ENCODE assay signal across 17 cellular contexts in genomic region chr15:38487383-38487782, GRCh38. TPM values are rescaled to one million over a fixed set of nuclear protein-coding genes. Genes with fewer than 3 reads are reported as not detected.
DNase-seq lines count a peak whose midpoint lies in the region; ATAC-seq and TF ChIP-seq lines count a peak whose summit lies in the region.
"Had no signal": no experiment of that assay in that cellular context is flagged by ENCODE, and none has a peak within 500 bp of the region (broad histone marks: within the 10 kb centered on the region; RNA-seq: fewer than 3 reads in every experiment).

No MANE protein-coding gene starts in this region.

- H3K36me3 Mint-ChIP-seq in activated T-cell treated with anti-CD3 and anti-CD28 coated beads, Interleukin-2, amount 50 U/mL, for 24 hours (ENCODE audit: low read depth), result peaks cover 87% of the 10 kb centered on the region
- peaks cover 9% of the 10 kb centered on the region for H3K36me3 Mint-ChIP-seq in HFFc6 (ENCODE audit: low read depth)
- H3K36me3 Mint-ChIP-seq in activated naive CD8-positive, alpha-beta T cell treated with anti-CD3 and anti-CD28 coated beads, Interleukin-2, amount 10 ng/mL, durations not matched to agents 7 days and 5 days, result peaks cover 25% of the 10 kb centered on the region
- peaks cover 16% of the 10 kb centered on the region for H3K36me3 Mint-ChIP-seq in natural killer cell

- H3K4me1 Mint-ChIP-seq in activated T-cell treated with anti-CD3 and anti-CD28 coated beads, Interleukin-2, amount 50 U/mL, for 24 hours (ENCODE audit: low read depth), result peaks cover 68% of the 10 kb centered on the region
- H3K4me1 Mint-ChIP-seq in HFFc6 (ENCODE audit: low read depth) (peaks cover 45% of the 10 kb centered on the region), natural killer cell (peaks cover 10 to 17% of the 10 kb centered on the region in 2 donors)
- peaks cover 23% of the 10 kb centered on the region for H3K4me1 Mint-ChIP-seq in activated naive CD8-positive, alpha-beta T cell treated with anti-CD3 and anti-CD28 coated beads, Interleukin-2, amount 10 ng/mL, durations not matched to agents 7 days and 5 days
- H3K4me1 Mint-ChIP-seq: stimulated activated memory B cell treated with anti-CD40 and anti-IgM and Interleukin-4, amounts not matched to agents 10 μg/mL and 1 μg/mL and 100 μg/mL, for 72 hours had no signal

- no peaks in the 10 kb centered on the region for H3K27me3 Mint-ChIP-seq in activated T-cell treated with anti-CD3 and anti-CD28 coated beads, Interleukin-2, amount 50 U/mL, for 24 hours
- H3K27me3 Mint-ChIP-seq in HFFc6 (ENCODE audit: insufficient read depth), result no peaks in the 10 kb centered on the region
- H3K27me3 Mint-ChIP-seq in activated naive CD8-positive, alpha-beta T cell treated with anti-CD3 and anti-CD28 coated beads, Interleukin-2, amount 10 ng/mL, durations not matched to agents 7 days and 5 days, result no peaks in the 10 kb centered on the region
- no peaks in the 10 kb centered on the region for H3K27me3 Mint-ChIP-seq in natural killer cell (ENCODE audit: low read depth in 2 of 2)
- H3K27me3 Mint-ChIP-seq: stimulated activated memory B cell treated with anti-CD40 and anti-IgM and Interleukin-4, amounts not matched to agents 10 μg/mL and 1 μg/mL and 100 μg/mL, for 72 hours had no signal

- intact Hi-C loops in natural killer cell (cut with micrococcal nuclease) (no loop called here), left colon (cut with DNase I, micrococcal nuclease) (no loop called here)

- POLR2A ChIA-PET in activated naive CD8-positive, alpha-beta T cell treated with anti-CD3 and anti-CD28 coated beads, Interleukin-2, amount 10 ng/mL, durations not matched to agents 7 days and 5 days (lab: Charles Lee), result interaction anchor here (0.5 kb wide), 1 partner anchor 56 kb away, joined by 3 read pairs; no protein-coding TSS in a partner anchor

- no peak for DNase-seq in activated T-cell treated with anti-CD3 and anti-CD28 coated beads, Interleukin-2, amount 50 U/mL, for 24 hours
- DNase-seq in activated T-cell treated with anti-CD3 and anti-CD28 coated beads, Interleukin-2, amount 50 U/mL, for 48 hours, result no peak
- no peak for DNase-seq in HFFc6
- no peak for DNase-seq in activated naive CD8-positive, alpha-beta T cell treated with anti-CD3 and anti-CD28 coated beads, Interleukin-2, amount 10 ng/mL, durations not matched to agents 7 days and 5 days
- DNase-seq in natural killer cell, result no peak
- DNase-seq in left colon, result no peak
- DNase-seq: activated CD4-positive, CD25-positive, alpha-beta regulatory T cell treated with anti-CD3 and anti-CD28 coated beads, Interleukin-2, amount 50 U/mL, for 72 hours; cortex of kidney; DMS 273 treated with DMSO at 0.1 percent for 48 hours; lower lobe of right lung; NCI-H187; NCI-H2227 treated with DMSO at 0.1 percent for 48 hours; NCI-H748 treated with DMSO at 0.1 percent for 48 hours; stimulated activated CD4-positive, alpha-beta T cell treated with anti-CD3 and anti-CD28 coated beads, Interleukin-1b, Interleukin-23, amount 100 ng/mL, for 48 hours had no signal

- no peak for ATAC-seq in activated naive CD8-positive, alpha-beta T cell treated with anti-CD3 and anti-CD28 coated beads, Interleukin-2, amount 10 ng/mL, durations not matched to agents 7 days and 5 days (ENCODE audit: low read depth)
- ATAC-seq in natural killer cell, result no peak
- ATAC-seq in left colon, result no peak
- no peak for ATAC-seq in GM21619 (IDR thresholded peaks at IDR 0.05; ENCODE audit: unreplicated experiment)
- ATAC-seq in HG03521 (IDR thresholded peaks at IDR 0.05; ENCODE audit: unreplicated experiment), result no peak
- ATAC-seq: lower lobe of right lung; stimulated activated memory B cell treated with anti-CD40 and anti-IgM and Interleukin-4, amounts not matched to agents 10 μg/mL and 1 μg/mL and 100 μg/mL, for 72 hours had no signal

- no peaks in the 10 kb centered on the region for H3K9me3 Mint-ChIP-seq in activated T-cell treated with anti-CD3 and anti-CD28 coated beads, Interleukin-2, amount 50 U/mL, for 24 hours
- no peaks in the 10 kb centered on the region for H3K9me3 Mint-ChIP-seq in HFFc6
- no peaks in the 10 kb centered on the region for H3K9me3 Mint-ChIP-seq in activated naive CD8-positive, alpha-beta T cell treated with anti-CD3 and anti-CD28 coated beads, Interleukin-2, amount 10 ng/mL, durations not matched to agents 7 days and 5 days
- no peaks in the 10 kb centered on the region for H3K9me3 Mint-ChIP-seq in natural killer cell
- H3K9me3 Mint-ChIP-seq: stimulated activated memory B cell treated with anti-CD40 and anti-IgM and Interleukin-4, amounts not matched to agents 10 μg/mL and 1 μg/mL and 100 μg/mL, for 72 hours had no signal

- H3K27ac Mint-ChIP-seq in activated T-cell treated with anti-CD3 and anti-CD28 coated beads, Interleukin-2, amount 50 U/mL, for 24 hours, result peak overlapping the region; percentile 92
- H3K27ac Mint-ChIP-seq in HFFc6, result 0 out of 2 replicates have a peak overlapping the region, but pooled peaks have one; percentile 1
- peak overlapping the region; percentile 78 for H3K27ac Mint-ChIP-seq in activated naive CD8-positive, alpha-beta T cell treated with anti-CD3 and anti-CD28 coated beads, Interleukin-2, amount 10 ng/mL, durations not matched to agents 7 days and 5 days
- H3K27ac Mint-ChIP-seq in natural killer cell, result peak overlapping the region; percentile 20 to 47
- H3K27ac Mint-ChIP-seq: stimulated activated memory B cell treated with anti-CD40 and anti-IgM and Interleukin-4, amounts not matched to agents 10 μg/mL and 1 μg/mL and 100 μg/mL, for 72 hours had no signal

- no peak overlapping the region for H3K4me3 Mint-ChIP-seq in activated T-cell treated with anti-CD3 and anti-CD28 coated beads, Interleukin-2, amount 50 U/mL, for 24 hours
- H3K4me3 Mint-ChIP-seq in HFFc6, result no peak overlapping the region
- H3K4me3 Mint-ChIP-seq in activated naive CD8-positive, alpha-beta T cell treated with anti-CD3 and anti-CD28 coated beads, Interleukin-2, amount 10 ng/mL, durations not matched to agents 7 days and 5 days, result no peak overlapping the region
- no peak overlapping the region for H3K4me3 Mint-ChIP-seq in natural killer cell
- H3K4me3 Mint-ChIP-seq: stimulated activated memory B cell treated with anti-CD40 and anti-IgM and Interleukin-4, amounts not matched to agents 10 μg/mL and 1 μg/mL and 100 μg/mL, for 72 hours had no signal

- TF ChIP-seq CTCF in HFFc6 (IDR thresholded peaks at IDR 0.05), result no peak
- TF ChIP-seq CTCF in natural killer cell (IDR thresholded peaks at IDR 0.05), result no peak

RNA-seq across cellular contexts. Expression of gene FAM98B, which starts 33.5 kb away (rescaled TPM):
- 10 to 100 TPM; 30.8 to 44.9 (median 40.1) TPM for total RNA-seq in HFFc6 (2021; fragmentation: NEBNext Ultra II Directional; extraction: Animal tissue kit (Norgen Biotek cat#: 25700))
- 10 to 100 TPM; 24.1 to 34.6 TPM for total RNA-seq in activated naive CD8-positive, alpha-beta T cell treated with anti-CD3 and anti-CD28 coated beads, Interleukin-2, amount 10 ng/mL, durations not matched to agents 7 days and 5 days
- 10 to 100 TPM; 27.5 to 34.0 (median 29.0) TPM for total RNA-seq in natural killer cell
- total RNA-seq in left colon, result 10 to 100 TPM; 17.7 to 19.9 TPM

Comparison
In these comparisons a context has a peak if more than half of its experiments do, and no peak if none do; other contexts are left out.
1. H3K27ac Mint-ChIP-seq: peak in every context shown above with its lines; median percentile 92 in activated T-cell treated with anti-CD3 and anti-CD28 coated beads, Interleukin-2, amount 50 U/mL, for 24 hours; 78 in activated naive CD8-positive, alpha-beta T cell treated with anti-CD3 and anti-CD28 coated beads, Interleukin-2, amount 10 ng/mL, durations not matched to agents 7 days and 5 days; 34 in natural killer cell; 1 in HFFc6.